Comparison of ENCODE assay signal across 8 cellular contexts in genomic region chr10:86888585-86889381, GRCh38.
DNase-seq lines count a peak whose midpoint lies in the region; ATAC-seq lines count a peak whose summit lies in the region.

No MANE protein-coding gene starts in this region.

- peak overlapping the region; percentile 36 for H3K27ac ChIP-seq in muscle layer of duodenum (ENCODE audit: low read length)

- H3K4me1 Mint-ChIP-seq in activated T-helper 2 cell treated with anti-CD3 and anti-CD28 coated beads, Interferon-gamma antibody, Interleukin-2, Interleukin-4, amounts not matched to agents 10 μg/mL and 5 μg/mL and 100 μg/mL, durations not matched to agents 14 hours and 24 hours and 36 hours (ENCODE audit: low read depth): peaks cover 13% of the 10 kb centered on the region
- H3K4me1 Mint-ChIP-seq in T-helper 17 cell: peaks cover 11% of the 10 kb centered on the region

- no peaks in the 10 kb centered on the region for H3K9me3 Mint-ChIP-seq in activated T-helper 2 cell treated with anti-CD3 and anti-CD28 coated beads, Interferon-gamma antibody, Interleukin-2, Interleukin-4, amounts not matched to agents 10 μg/mL and 5 μg/mL and 100 μg/mL, durations not matched to agents 14 hours and 24 hours and 36 hours

- H3K27ac Mint-ChIP-seq in activated T-helper 2 cell treated with anti-CD3 and anti-CD28 coated beads, Interferon-gamma antibody, Interleukin-2, Interleukin-4, amounts not matched to agents 10 μg/mL and 5 μg/mL and 100 μg/mL, durations not matched to agents 14 hours and 24 hours and 36 hours: peak overlapping the region; percentile 73
- no peak overlapping the region for H3K27ac Mint-ChIP-seq in T-helper 17 cell

- peak; percentile 99 for ATAC-seq in GM21423 (IDR thresholded peaks at IDR 0.05; ENCODE audit: unreplicated experiment)
- ATAC-seq in HG03571 (IDR thresholded peaks at IDR 0.05; ENCODE audit: unreplicated experiment): peak; percentile 96
- no peak for ATAC-seq in T-helper 17 cell

- peak; percentile 42 for DNase-seq in GM04503 (ENCODE audit: low read depth)
- DNase-seq in activated T-helper 2 cell treated with anti-CD3 and anti-CD28 coated beads, Interferon-gamma antibody, Interleukin-2, Interleukin-4, amounts not matched to agents 10 μg/mL and 5 μg/mL and 100 μg/mL, durations not matched to agents 14 hours and 24 hours and 36 hours (ENCODE audit: low spot score): no peak
- DNase-seq in T-helper 17 cell: no peak
- DNase-seq in ecto neural progenitor cell (ENCODE audit: low spot score): no peak
- no peak for DNase-seq in SHP77 treated with DMSO at 0.1 percent for 48 hours (lab: John Stamatoyannopoulos, UW)

- H3K36me3 Mint-ChIP-seq in activated T-helper 2 cell treated with anti-CD3 and anti-CD28 coated beads, Interferon-gamma antibody, Interleukin-2, Interleukin-4, amounts not matched to agents 10 μg/mL and 5 μg/mL and 100 μg/mL, durations not matched to agents 14 hours and 24 hours and 36 hours (ENCODE audit: low read depth): peaks cover 5% of the 10 kb centered on the region
- peaks cover 6% of the 10 kb centered on the region for H3K36me3 Mint-ChIP-seq in T-helper 17 cell (ENCODE audit: low read depth)

- no peaks in the 10 kb centered on the region for H3K27me3 ChIP-seq in muscle layer of duodenum (ENCODE audit: low read depth, low read length)

- no peak overlapping the region for H3K4me3 ChIP-seq in muscle layer of duodenum (ENCODE audit: low read depth in 1 of 2, low read length in 2 of 2)

- no peaks in the 10 kb centered on the region for H3K9me3 ChIP-seq in muscle layer of duodenum (ENCODE audit: control insufficient read depth in 1 of 2, low read length in 2 of 2)
- H3K9me3 ChIP-seq in T-helper 17 cell (ENCODE audit: control insufficient read depth, low read length, poor library complexity, severe bottlenecking): no peaks in the 10 kb centered on the region

- H3K27me3 Mint-ChIP-seq in activated T-helper 2 cell treated with anti-CD3 and anti-CD28 coated beads, Interferon-gamma antibody, Interleukin-2, Interleukin-4, amounts not matched to agents 10 μg/mL and 5 μg/mL and 100 μg/mL, durations not matched to agents 14 hours and 24 hours and 36 hours (ENCODE audit: low read depth): no peaks in the 10 kb centered on the region
- H3K27me3 Mint-ChIP-seq in T-helper 17 cell: no peaks in the 10 kb centered on the region

- intact Hi-C loops in activated T-helper 2 cell treated with anti-CD3 and anti-CD28 coated beads, Interferon-gamma antibody, Interleukin-2, Interleukin-4, amounts not matched to agents 10 μg/mL and 5 μg/mL and 100 μg/mL, durations not matched to agents 14 hours and 24 hours and 36 hours (cut with micrococcal nuclease): loop anchor here (2.0 kb wide), 2 partner anchors 132 to 178 kb away; partner anchors contain the start of gene BMPR1A

- H3K4me3 Mint-ChIP-seq in activated T-helper 2 cell treated with anti-CD3 and anti-CD28 coated beads, Interferon-gamma antibody, Interleukin-2, Interleukin-4, amounts not matched to agents 10 μg/mL and 5 μg/mL and 100 μg/mL, durations not matched to agents 14 hours and 24 hours and 36 hours (ENCODE audit: low read depth): no peak overlapping the region
- no peak overlapping the region for H3K4me3 Mint-ChIP-seq in T-helper 17 cell

- peaks cover 0 to 19% of the 10 kb centered on the region in 2 donors for H3K4me1 ChIP-seq in muscle layer of duodenum (ENCODE audit: control insufficient read depth in 1 of 2, insufficient read depth in 2 of 2, low read length in 2 of 2)

- no peaks in the 10 kb centered on the region for H3K36me3 ChIP-seq in muscle layer of duodenum (ENCODE audit: control insufficient read depth in 1 of 2, insufficient read depth in 2 of 2, low read length in 2 of 2)
